8 cellular contexts compared by ENCODE assay signal in genomic region chr6:111873178-111874029, GRCh38. TPM values are rescaled to one million over a fixed set of nuclear protein-coding genes. Genes with fewer than 3 reads are reported as not detected.
DNase-seq lines count a peak whose midpoint lies in the region; ATAC-seq and TF ChIP-seq lines count a peak whose summit lies in the region.

TSS of gene FYN (minus strand) at chr6:111873452. CDS start at chr6:111720051, 153,401 bp downstream.

- peak within 1 kb of the TSS; percentile 79 for H2AFZ ChIP-seq in DND-41 (ENCODE audit: low read depth, low read length)

- H3K4me2 ChIP-seq in DND-41 (ENCODE audit: insufficient read depth, low read length): peak within 1 kb of the TSS; percentile 83

- POLR2A ChIA-PET in RWPE1 (lab: Yijun Ruan, JAX; ENCODE audit: low non-redundant PET): no interaction called here

- peaks cover 11% of the 10 kb centered on the region for H3K4me1 Mint-ChIP-seq in activated T-helper 17 cell treated with anti-CD3 and anti-CD28 coated beads, Interleukin-2, amount 50 U/mL, for 72 hours
- H3K4me1 Mint-ChIP-seq in natural killer cell: peaks cover 49 to 53% of the 10 kb centered on the region in 2 donors

- peaks cover 44% of the 10 kb centered on the region for H3K79me2 ChIP-seq in DND-41 (ENCODE audit: insufficient read depth, low read length)

- no peaks in the 10 kb centered on the region for H3K36me3 ChIP-seq in DND-41 (ENCODE audit: insufficient read depth, low read length)

- intact Hi-C loops in natural killer cell (cut with micrococcal nuclease): loop anchor here (2.0 to 5.0 kb wide), 7 partner anchors 61 to 615 kb away; partner anchors contain the start of genes FAM229B and TUBE1

- peak; percentile 55 for TF ChIP-seq CTCF in DND-41 (IDR thresholded peaks at IDR 0.05; ENCODE audit: borderline replicate concordance, extremely low read depth, low read length, poor library complexity, severe bottlenecking)
- peak; percentile 30; the same call in 1 of the 2 replicates for TF ChIP-seq CTCF in LNCaP clone FGC (IDR thresholded peaks at IDR 0.05; ENCODE audit: control insufficient read depth, extremely low read depth, insufficient read depth)
- 0 out of 2 replicates have a peak, but pooled peaks have one; percentile 27 for TF ChIP-seq CTCF in RWPE1 (conservative IDR thresholded peaks at IDR 0.05; ENCODE audit: low read depth)
- TF ChIP-seq CTCF in fibroblast of mammary gland (conservative IDR thresholded peaks at IDR 0.05; ENCODE audit: control insufficient read depth, insufficient read depth, low read depth, low read length): peak; percentile 8
- peak; percentile 21 for TF ChIP-seq CTCF in natural killer cell (IDR thresholded peaks at IDR 0.05)

- peak within 1 kb of the TSS; percentile 95 for H3K27ac Mint-ChIP-seq in activated T-helper 17 cell treated with anti-CD3 and anti-CD28 coated beads, Interleukin-2, amount 50 U/mL, for 72 hours
- H3K27ac Mint-ChIP-seq in natural killer cell: peak within 1 kb of the TSS; percentile 83 to 97

- DNase-seq in DND-41: peak; percentile 99
- peak; percentile 90 for DNase-seq in GOT3 (lab: John Stamatoyannopoulos, UW)
- peak; percentile 60 for DNase-seq in LNCaP clone FGC (ENCODE audit: low read depth)
- peak; percentile 99 for DNase-seq in RWPE1 (ENCODE audit: low spot score)
- DNase-seq in fibroblast of mammary gland (ENCODE audit: low read depth): peak; percentile 90
- DNase-seq in natural killer cell: peak; percentile 98
- peak; percentile 99 for DNase-seq in stimulated activated naive CD4-positive, alpha-beta T cell treated with Interleukin-2 at 50 U/mL for 16 hours (lab: John Stamatoyannopoulos, UW)

- H3K27me3 ChIP-seq in DND-41 (ENCODE audit: insufficient read depth, low read length, poor library complexity): no peaks in the 10 kb centered on the region

- CTCF ChIA-PET in RWPE1 (lab: Yijun Ruan, JAX): interaction anchor here (1.3 kb wide), 1 partner anchor 170 kb away, joined by 5 read pairs; no protein-coding TSS in a partner anchor

- peak within 1 kb of the TSS; percentile 93 for H3K4me3 Mint-ChIP-seq in activated T-helper 17 cell treated with anti-CD3 and anti-CD28 coated beads, Interleukin-2, amount 50 U/mL, for 72 hours
- peak within 1 kb of the TSS; percentile 98 for H3K4me3 Mint-ChIP-seq in natural killer cell

- peaks cover 44% of the 10 kb centered on the region for H3K4me1 ChIP-seq in DND-41 (ENCODE audit: insufficient read depth, low read length)

- peak within 1 kb of the TSS; percentile 65 to 73 for H3K4me3 ChIP-seq in DND-41 (ENCODE audit: low read depth in 1 of 2, low read length in 2 of 2)
- H3K4me3 ChIP-seq in LNCaP clone FGC (ENCODE audit: low read depth, low read length): peak within 1 kb of the TSS; percentile 48
- peak within 1 kb of the TSS; percentile 78 for H3K4me3 ChIP-seq in fibroblast of mammary gland (ENCODE audit: control insufficient read depth, low read depth, low read length)

- H3K36me3 Mint-ChIP-seq in activated T-helper 17 cell treated with anti-CD3 and anti-CD28 coated beads, Interleukin-2, amount 50 U/mL, for 72 hours (ENCODE audit: low read depth): peaks cover 46% of the 10 kb centered on the region
- H3K36me3 Mint-ChIP-seq in natural killer cell: no peaks in the 10 kb centered on the region

- peak within 1 kb of the TSS; percentile 77 for H3K9ac ChIP-seq in DND-41 (ENCODE audit: low read depth, low read length)

- H3K9me3 ChIP-seq in DND-41 (ENCODE audit: insufficient read depth, low read length, severe bottlenecking): no peaks in the 10 kb centered on the region

- ATAC-seq in DND-41 (ENCODE audit: insufficient read depth, low read depth) (peak; percentile 81), natural killer cell (peak; percentile 87 to 98 (median 92))
- ATAC-seq in activated T-helper 17 cell treated with anti-CD3 and anti-CD28 coated beads, Interleukin-2, amount 50 U/mL, for 72 hours (replicated peaks): peak; percentile 87

- peak within 1 kb of the TSS; percentile 90 for H3K27ac ChIP-seq in DND-41 (ENCODE audit: low read length)
- H3K27ac ChIP-seq in RWPE1: no peak within 1 kb of the TSS

- no peaks in the 10 kb centered on the region for H3K9me3 Mint-ChIP-seq in activated T-helper 17 cell treated with anti-CD3 and anti-CD28 coated beads, Interleukin-2, amount 50 U/mL, for 72 hours
- H3K9me3 Mint-ChIP-seq in natural killer cell: no peaks in the 10 kb centered on the region

- no peaks in the 10 kb centered on the region for H3K27me3 Mint-ChIP-seq in activated T-helper 17 cell treated with anti-CD3 and anti-CD28 coated beads, Interleukin-2, amount 50 U/mL, for 72 hours
- H3K27me3 Mint-ChIP-seq in natural killer cell (ENCODE audit: low read depth in 2 of 2): no peaks in the 10 kb centered on the region

- H4K20me1 ChIP-seq in DND-41 (ENCODE audit: insufficient read depth, low read length): peaks cover 24% of the 10 kb centered on the region; the same call in 1 of the 2 replicates

RNA-seq across cellular contexts. Expression of gene FYN, which starts in this region (rescaled TPM):
- total RNA-seq in activated T-helper 17 cell treated with anti-CD3 and anti-CD28 coated beads, Interleukin-2, amount 50 U/mL, for 72 hours: 100 to 1,000 TPM; 139 to 326 TPM
- total RNA-seq in natural killer cell: 100 to 1,000 TPM; 616 to 757 (median 713) TPM
